In genomic region chr2:173874003-173874898, GRCh38 we compare ENCODE assay signal across 13 cellular contexts.
DNase-seq lines count a peak whose midpoint lies in the region; ATAC-seq, FAIRE-seq and TF ChIP-seq lines count a peak whose summit lies in the region.
"Had no signal": no experiment of that assay in that cellular context is flagged by ENCODE, and none has a peak within 500 bp of the region (broad histone marks: within the 10 kb centered on the region; RNA-seq: fewer than 3 reads in every experiment).

No MANE protein-coding gene starts in this region.

- H3K27me3 ChIP-seq in BLaER1 treated with 17β-estradiol and CSF1 and Interleukin-3, amounts not matched to agents 10 nM and 100 nM: no peaks in the 10 kb centered on the region
- peaks cover 2% of the 10 kb centered on the region for H3K27me3 ChIP-seq in HL-60 (ENCODE audit: insufficient read depth, poor library complexity, severe bottlenecking)

- TF ChIP-seq POLR2A in GM12892 (IDR thresholded peaks at IDR 0.05; ENCODE audit: low read depth, low read length): no peak

- DNase-seq in HL-60 (ENCODE audit: low read depth in 1 of 2, low spot score in 1 of 2) (no peak), GM12892 (ENCODE audit: insufficient read length) (no peak), epidermal melanocyte (ENCODE audit: insufficient read length, low spot score) (no peak), posterior vena cava (ENCODE audit: low spot score) (no peak), AML-193 (lab: John Stamatoyannopoulos, UW) (no peak)
- DNase-seq: activated naive CD8-positive, alpha-beta T cell treated with anti-CD3 and anti-CD28 coated beads, Interleukin-2, amount 10 ng/mL, durations not matched to agents 7 days and 5 days; dermis blood vessel endothelial cell; NCI-H1436 treated with DMSO at 0.1 percent for 48 hours; stimulated activated naive CD4-positive, alpha-beta T cell treated with Interleukin-2 at 50 U/mL for 16 hours had no signal

- peak overlapping the region in 7 of 10 experiments; percentile 0 to 51 (median 30); a peak in 11 of 20 replicates for H3K4me3 ChIP-seq in BLaER1 treated with 17β-estradiol and CSF1 and Interleukin-3, amounts not matched to agents 10 nM and 100 nM
- H3K4me3 ChIP-seq in HL-60 (replicated peaks; ENCODE audit: insufficient read depth, low read length): no peak overlapping the region

- no peaks in the 10 kb centered on the region for H4K20me1 ChIP-seq in BLaER1 treated with 17β-estradiol and CSF1 and Interleukin-3, amounts not matched to agents 10 nM and 100 nM

- peaks cover 49 to 98% (median 72%) of the 10 kb centered on the region in 10 experiments for H3K4me1 ChIP-seq in BLaER1 treated with 17β-estradiol and CSF1 and Interleukin-3, amounts not matched to agents 10 nM and 100 nM
- H3K4me1 ChIP-seq: parathyroid adenoma had no signal

- TF ChIP-seq CTCF in HL-60 (IDR thresholded peaks at IDR 0.05; ENCODE audit: insufficient read depth, low read length): no peak

- H3K9me3 ChIP-seq in BLaER1 treated with 17β-estradiol and CSF1 and Interleukin-3, amounts not matched to agents 10 nM and 100 nM (replicated peaks in 1 of 11): peaks cover 0 to 4% (median 0%) of the 10 kb centered on the region in 11 experiments; a peak in 3 of 22 replicates

- intact Hi-C loops in posterior vena cava (cut with DNase I): no loop called here

- peak overlapping the region; percentile 69 to 94 (median 87) for H3K4me2 ChIP-seq in BLaER1 treated with 17β-estradiol and CSF1 and Interleukin-3, amounts not matched to agents 10 nM and 100 nM

- H3K9ac ChIP-seq in BLaER1 treated with 17β-estradiol and CSF1 and Interleukin-3, amounts not matched to agents 10 nM and 100 nM: peak overlapping the region in 10 of 11 experiments; percentile 21 to 88 (median 82); a peak in 19 of 22 replicates
- H3K9ac ChIP-seq: parathyroid adenoma had no signal

- no peaks in the 10 kb centered on the region for H3K36me3 ChIP-seq in BLaER1 treated with 17β-estradiol and CSF1 and Interleukin-3, amounts not matched to agents 10 nM and 100 nM

- no peak for FAIRE-seq in GM12892 (lab: Jason Lieb, UNC)

- ATAC-seq in GM19328 (IDR thresholded peaks at IDR 0.05; ENCODE audit: unreplicated experiment): peak; percentile 26
- ATAC-seq in HG02623 (IDR thresholded peaks at IDR 0.05; ENCODE audit: unreplicated experiment): peak; percentile 26

- H3K27ac ChIP-seq in BLaER1 treated with 17β-estradiol and CSF1 and Interleukin-3, amounts not matched to agents 10 nM and 100 nM: peak overlapping the region in 10 of 11 experiments; percentile 66 to 99 (median 96); a peak in 21 of 22 replicates
- peak overlapping the region; percentile 49 for H3K27ac ChIP-seq in HL-60 (replicated peaks)
- H3K27ac ChIP-seq: parathyroid adenoma had no signal
